ENCODE assay signal across 30 cellular contexts in the genomic region with DNA sequence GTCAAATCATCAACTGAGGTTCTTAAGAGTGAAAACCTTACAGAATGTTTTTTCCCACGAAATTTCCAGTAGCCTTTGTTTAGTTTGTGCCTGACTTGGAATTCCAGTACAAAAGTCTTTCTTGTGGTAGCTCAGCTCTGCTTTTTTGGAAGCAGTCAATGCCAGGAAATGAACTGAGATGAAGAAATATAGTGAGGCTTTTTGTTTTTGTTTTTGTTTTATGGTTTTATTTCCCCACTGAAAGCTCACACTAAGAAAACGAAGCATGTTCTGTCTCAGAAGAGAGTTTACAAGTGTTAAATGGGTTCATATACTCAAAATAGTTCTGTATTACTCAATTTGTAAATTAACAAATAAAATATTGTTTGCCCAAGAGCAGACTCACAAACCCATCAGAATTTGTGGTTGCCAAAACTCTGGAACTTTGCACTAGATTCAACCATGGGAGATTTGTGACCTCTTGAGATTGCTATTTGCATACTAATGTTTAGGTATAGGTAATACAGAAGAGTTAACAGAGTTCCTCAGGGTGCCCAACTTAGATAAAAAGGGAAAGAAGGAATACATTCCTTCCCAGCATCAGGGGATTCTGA.
DNase-seq lines count a peak whose midpoint lies in the region; ATAC-seq and TF ChIP-seq lines count a peak whose summit lies in the region.
"Had no signal": no experiment of that assay in that cellular context is flagged by ENCODE, and none has a peak within 500 bp of the region (broad histone marks: within the 10 kb centered on the region; RNA-seq: fewer than 3 reads in every experiment).

No MANE protein-coding gene starts in this region.

- H3K27ac ChIP-seq in smooth muscle cell (ENCODE audit: low read depth) = no peak overlapping the region
- H3K27ac ChIP-seq: BLaER1, cardiac muscle cell, colonic mucosa, spleen, vagina had no signal

- peaks cover 6% of the 10 kb centered on the region for H3K4me1 ChIP-seq in smooth muscle cell (ENCODE audit: low read depth)
- H3K4me1 ChIP-seq: BLaER1, colonic mucosa, HAP-1, spleen, vagina had no signal

- H3K79me2 ChIP-seq in smooth muscle cell (ENCODE audit: low read depth) = no peaks in the 10 kb centered on the region

- no peaks in the 10 kb centered on the region for H3K9me3 ChIP-seq in smooth muscle cell (replicated peaks; ENCODE audit: low read depth)
- H3K9me3 ChIP-seq: BLaER1, colonic mucosa, HAP-1, thyroid gland, vagina had no signal

- no peak for TF ChIP-seq CTCF in smooth muscle cell (IDR thresholded peaks at IDR 0.05; ENCODE audit: borderline replicate concordance, insufficient read depth, poor library complexity, severe bottlenecking)

- peak overlapping the region; percentile 91 for H2AFZ ChIP-seq in smooth muscle cell (ENCODE audit: low read depth)

- no peaks in the 10 kb centered on the region for H4K20me1 ChIP-seq in smooth muscle cell (ENCODE audit: low read depth)
- H4K20me1 ChIP-seq: BLaER1 had no signal

- H3K36me3 ChIP-seq in smooth muscle cell (ENCODE audit: low read depth) = no peaks in the 10 kb centered on the region
- H3K36me3 ChIP-seq: BLaER1, cardiac muscle cell, colonic mucosa, HAP-1, spleen, thyroid gland, vagina had no signal

- H3K9ac ChIP-seq in smooth muscle cell (ENCODE audit: low read depth) = no peak overlapping the region
- H3K9ac ChIP-seq: BLaER1 had no signal

- no peak for ATAC-seq in HG03378 (IDR thresholded peaks at IDR 0.05; ENCODE audit: unreplicated experiment)
- ATAC-seq: activated CD8-positive, alpha-beta T cell treated with anti-CD3 and anti-CD28 coated beads, Interleukin-2, amount 10 ng/mL, durations not matched to agents 7 days and 5 days; Panc1; stimulated activated naive CD8-positive, alpha-beta T cell treated with anti-CD3 and anti-CD28 coated beads, Interleukin-15, amount 100 ng/mL, for 72 hours had no signal

- no peaks in the 10 kb centered on the region for H3F3A ChIP-seq in smooth muscle cell (ENCODE audit: low read depth)

- H3K4me3 ChIP-seq in smooth muscle cell = no peak overlapping the region
- H3K4me3 ChIP-seq: BLaER1, cardiac muscle cell, colonic mucosa, HAP-1, spleen, thyroid gland, vagina had no signal

- 56% methylated on average over 2 of the region's 2 CpGs for WGBS in smooth muscle cell (ENCODE audit: low lambda C conversion rate)

- peak; percentile 49 for DNase-seq in H4 (ENCODE audit: low spot score)
- peak; percentile 7 for DNase-seq in brain pericyte (ENCODE audit: low read depth, low spot score)
- peak; percentile 55 for DNase-seq in fibroblast of peridontal ligament (ENCODE audit: extremely low read depth)
- no peak for DNase-seq in smooth muscle cell (lab: John Stamatoyannopoulos, UW; ENCODE audit: unreplicated experiment)
- DNase-seq in NK-92 (lab: John Stamatoyannopoulos, UW; ENCODE audit: unreplicated experiment) = no peak
- DNase-seq in SKM-1 (lab: John Stamatoyannopoulos, UW; ENCODE audit: unreplicated experiment) = no peak
- no peak for DNase-seq in RKO (ENCODE audit: low spot score)
- DNase-seq: ACHN; activated CD4-positive, alpha-beta T cell treated with anti-CD3 and anti-CD28 coated beads for 4 hours; activated CD8-positive, alpha-beta T cell treated with anti-CD3 and anti-CD28 coated beads, Interleukin-2, amount 10 ng/mL, durations not matched to agents 7 days and 5 days; activated naive CD4-positive, alpha-beta T cell treated with anti-CD3 and anti-CD28 coated beads for 36 hours; amniotic stem cell; colonic mucosa; DMS153; effector CD8-positive, alpha-beta T cell; Karpas-422; MV-4-11; NCI-H1436; NCI-H2081 treated with DMSO at 0.1 percent for 48 hours; NCI-H345; SHP77; spleen; stimulated activated naive CD8-positive, alpha-beta T cell treated with anti-CD3 and anti-CD28 coated beads, Interleukin-15, amount 100 ng/mL, for 72 hours; thyroid gland had no signal

- H3K4me2 ChIP-seq in smooth muscle cell = no peak overlapping the region
- H3K4me2 ChIP-seq: BLaER1 had no signal

- no peaks in the 10 kb centered on the region for H3K27me3 ChIP-seq in smooth muscle cell (ENCODE audit: low read depth)
- H3K27me3 ChIP-seq: BLaER1, cardiac muscle cell, colonic mucosa, spleen, thyroid gland, vagina had no signal

Comparison
In these comparisons a context has a peak if more than half of its experiments do, and no peak if none do; other contexts are left out.
1. DNase-seq: peak in H4 (single experiment), brain pericyte (single experiment) and fibroblast of peridontal ligament (single experiment); none in smooth muscle cell (single experiment), NK-92 (single experiment), SKM-1 (single experiment) and RKO (single experiment).